Comparison of ENCODE assay signal across 11 cellular contexts in the genomic region with DNA sequence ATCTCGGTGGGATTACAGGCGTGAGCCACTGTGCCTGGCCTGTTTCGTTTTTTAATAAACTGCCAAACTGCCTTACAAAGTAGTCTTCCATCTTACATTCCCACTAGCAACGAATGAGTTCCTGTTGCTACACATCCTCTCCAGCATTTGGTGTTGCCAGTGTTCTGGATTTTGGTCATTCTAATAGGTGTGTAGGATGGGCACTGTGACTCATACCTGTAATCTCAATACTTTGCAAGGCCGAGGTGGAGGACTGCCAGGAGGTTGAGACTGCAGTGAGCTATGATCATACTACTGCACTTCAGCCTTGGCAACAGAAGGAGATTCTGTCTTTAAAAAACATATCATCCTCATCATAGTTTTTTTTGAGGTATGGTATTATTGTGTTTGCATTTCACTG. TPM values are rescaled to one million over a fixed set of nuclear protein-coding genes. Genes with fewer than 3 reads are reported as not detected.
DNase-seq lines count a peak whose midpoint lies in the region; ATAC-seq, FAIRE-seq and TF ChIP-seq lines count a peak whose summit lies in the region.
"Had no signal": no experiment of that assay in that cellular context is flagged by ENCODE, and none has a peak within 500 bp of the region (broad histone marks: within the 10 kb centered on the region; RNA-seq: fewer than 3 reads in every experiment).

No MANE protein-coding gene starts in this region.

- peaks cover 20% of the 10 kb centered on the region for H3K4me1 ChIP-seq in keratinocyte (ENCODE audit: control insufficient read depth, extremely low read depth, insufficient read depth, low read length)
- no peaks in the 10 kb centered on the region for H3K4me1 ChIP-seq in SJCRH30

- H3K9ac ChIP-seq in keratinocyte (ENCODE audit: control insufficient read depth, extremely low read depth, insufficient read depth, low read length): no peak overlapping the region

- dilution Hi-C loops in keratinocyte (cut with MboI; ENCODE audit: extremely low pct_ligation_motif_present, low sequenced_read_pairs): no loop called here

- no peaks in the 10 kb centered on the region for H3K9me1 ChIP-seq in keratinocyte (ENCODE audit: control insufficient read depth, extremely low read depth, insufficient read depth, low read length)

- H3K27me3 ChIP-seq in keratinocyte (ENCODE audit: control insufficient read depth, extremely low read depth, insufficient read depth, low read length) (no peaks in the 10 kb centered on the region), SJCRH30 (no peaks in the 10 kb centered on the region)

- no peaks in the 10 kb centered on the region for H3K79me2 ChIP-seq in keratinocyte (ENCODE audit: control insufficient read depth, insufficient read depth, low read length)

- no peak overlapping the region for H2AFZ ChIP-seq in keratinocyte (ENCODE audit: control insufficient read depth, low read length)

- no peaks in the 10 kb centered on the region for H3K9me3 ChIP-seq in keratinocyte (ENCODE audit: control insufficient read depth, low read depth, low read length)
- H3K9me3 ChIP-seq in SJCRH30 (replicated peaks): no peaks in the 10 kb centered on the region

- H3K4me3 ChIP-seq in keratinocyte (ENCODE audit: control insufficient read depth in 2 of 3, extremely low read depth in 1 of 3, insufficient read depth in 2 of 3, low read depth in 1 of 3, low read length in 3 of 3) (no peak overlapping the region), SJCRH30 (no peak overlapping the region)

- H4K20me1 ChIP-seq in keratinocyte (ENCODE audit: control insufficient read depth, extremely low read depth, insufficient read depth, low read length): no peaks in the 10 kb centered on the region

- peak; percentile 42 for DNase-seq in EH (ENCODE audit: low read depth)
- peak; percentile 95 for DNase-seq in NCI-H226
- peak; percentile 70 for DNase-seq in keratinocyte (ENCODE audit: low read depth, low spot score)
- DNase-seq in SJCRH30: no peak
- DNase-seq in GM10266 (ENCODE audit: extremely low spot score): no peak
- DNase-seq in NCI-H146 treated with DMSO at 0.1 percent for 48 hours (lab: John Stamatoyannopoulos, UW; ENCODE audit: unreplicated experiment): no peak
- DNase-seq: activated CD4-positive, alpha-beta T cell treated with anti-CD3 and anti-CD28 coated beads for 4 hours; caudate nucleus had no signal

- ATAC-seq in GM21381 (IDR thresholded peaks at IDR 0.05; ENCODE audit: unreplicated experiment): peak; percentile 72
- ATAC-seq in GM21367 (IDR thresholded peaks at IDR 0.05; ENCODE audit: unreplicated experiment): no peak

- H3K36me3 ChIP-seq in keratinocyte (ENCODE audit: control insufficient read depth in 2 of 2, extremely low read depth in 1 of 2, insufficient read depth in 2 of 2, low read length in 2 of 2) (peaks cover 0 to 3% of the 10 kb centered on the region in 2 experiments), SJCRH30 (peaks cover 5% of the 10 kb centered on the region; the same call in 1 of the 2 replicates)

- FAIRE-seq in keratinocyte (lab: Jason Lieb, UNC): peak; percentile 95
- FAIRE-seq: D721Med had no signal

- no peak overlapping the region for H3K27ac ChIP-seq in keratinocyte (ENCODE audit: control insufficient read depth, insufficient read depth, low read length)
- H3K27ac ChIP-seq in SJCRH30: no peak overlapping the region

- TF ChIP-seq CTCF in keratinocyte (optimal IDR thresholded peaks at IDR 0.05 in 1 of 3, IDR thresholded peaks at IDR 0.05 in 1 of 3, conservative IDR thresholded peaks at IDR 0.05 in 1 of 3; ENCODE audit: extremely low read depth in 1 of 3, insufficient read depth in 2 of 3, low read length in 3 of 3) (no peak), GM10266 (IDR thresholded peaks at IDR 0.05; ENCODE audit: control insufficient read depth, insufficient read depth, low read depth, missing control alignments) (no peak)

- H3K4me2 ChIP-seq in keratinocyte (ENCODE audit: control insufficient read depth, extremely low read depth, insufficient read depth, low read depth, low read length): no peak overlapping the region

RNA-seq across cellular contexts. Expression of a gene that starts 21.4 kb away (rescaled TPM):
- polyA plus RNA-seq in keratinocyte: 3.9 to 9.6 TPM (median 6.0 TPM) in 3 replicates
- 11.3 TPM for polyA plus RNA-seq in keratinocyte (2011; ENCODE audit: low read depth)
- polyA plus RNA-seq in keratinocyte (2011; cell fraction: cytosol; rRNA removed): 2.2 and 3.8 TPM in 2 replicates
- 7.0 and 7.7 TPM in 2 replicates for polyA plus RNA-seq in keratinocyte (2011; cell fraction: nucleus; rRNA removed)
- 5.3 and 8.0 TPM in 2 replicates for polyA plus RNA-seq in keratinocyte (2012; ENCODE audit: low replicate concordance)
- polyA minus RNA-seq in keratinocyte: 2.7 to 20.0 TPM (median 10.3 TPM) in 3 replicates
- 2.9 TPM for polyA minus RNA-seq in keratinocyte (2011; cell fraction: cytosol; rRNA and poly(A)+ RNA removed)
- 4.7 and 5.6 TPM in 2 replicates for polyA minus RNA-seq in keratinocyte (2011; cell fraction: nucleus; rRNA and poly(A)+ RNA removed)
- 35.6 and 47.3 TPM in 2 replicates for total RNA-seq in SJCRH30 (2014; rRNA removed; shearing (Covaris generic))

Comparison
In these comparisons a context has a peak if more than half of its experiments do, and no peak if none do; other contexts are left out.
1. DNase-seq: peak in EH (single experiment), NCI-H226 (single experiment) and keratinocyte (single experiment); none in SJCRH30 (0 of 2), GM10266 (single experiment) and NCI-H146 treated with DMSO at 0.1 percent for 48 hours (single experiment).